In the genomic region with DNA sequence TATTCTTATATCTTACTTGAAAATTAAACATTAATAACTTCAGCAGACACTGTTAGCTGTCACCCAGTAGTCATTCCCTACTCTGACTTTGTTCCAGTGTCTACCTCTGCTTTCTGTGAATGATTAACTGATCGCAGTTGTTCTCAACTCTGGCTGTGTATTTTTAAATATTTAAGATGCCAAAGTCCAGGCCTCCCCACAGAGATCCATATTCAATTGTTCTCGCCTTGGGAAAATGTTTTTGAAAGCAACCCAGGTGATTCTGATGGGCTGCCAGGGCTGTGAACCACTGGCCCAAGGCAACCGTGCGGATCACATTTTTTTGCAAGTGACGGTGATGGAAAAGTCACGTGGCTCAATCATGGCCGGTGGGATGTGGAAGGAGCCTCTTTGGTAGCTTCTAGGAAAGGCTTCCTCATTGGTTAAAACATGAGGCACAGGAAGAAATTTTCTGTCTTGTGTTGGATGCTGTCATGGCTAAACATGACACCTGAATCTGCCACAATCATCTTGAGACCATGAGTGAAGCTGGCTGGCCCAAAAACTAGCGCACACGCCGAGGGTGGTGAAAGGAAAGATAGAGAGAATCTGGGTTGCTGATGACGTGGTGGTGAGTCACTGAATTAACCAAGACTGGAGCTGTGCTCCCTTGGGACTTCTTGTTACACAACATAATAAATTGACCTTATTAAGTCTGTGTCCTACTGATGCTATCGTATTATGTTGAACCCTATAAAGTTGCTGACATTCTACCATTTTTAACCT, we compare ENCODE assay signal across 1 cellular context.
TF ChIP-seq lines count a peak whose summit lies in the region.

No MANE protein-coding gene starts in this region.

TF ChIP-seq in HepG2, 621 proteins besides CTCF, POLR2A, EP300 and RAD21 (continued from another document and continues in another):
- TF ChIP-seq, protein P1, sequence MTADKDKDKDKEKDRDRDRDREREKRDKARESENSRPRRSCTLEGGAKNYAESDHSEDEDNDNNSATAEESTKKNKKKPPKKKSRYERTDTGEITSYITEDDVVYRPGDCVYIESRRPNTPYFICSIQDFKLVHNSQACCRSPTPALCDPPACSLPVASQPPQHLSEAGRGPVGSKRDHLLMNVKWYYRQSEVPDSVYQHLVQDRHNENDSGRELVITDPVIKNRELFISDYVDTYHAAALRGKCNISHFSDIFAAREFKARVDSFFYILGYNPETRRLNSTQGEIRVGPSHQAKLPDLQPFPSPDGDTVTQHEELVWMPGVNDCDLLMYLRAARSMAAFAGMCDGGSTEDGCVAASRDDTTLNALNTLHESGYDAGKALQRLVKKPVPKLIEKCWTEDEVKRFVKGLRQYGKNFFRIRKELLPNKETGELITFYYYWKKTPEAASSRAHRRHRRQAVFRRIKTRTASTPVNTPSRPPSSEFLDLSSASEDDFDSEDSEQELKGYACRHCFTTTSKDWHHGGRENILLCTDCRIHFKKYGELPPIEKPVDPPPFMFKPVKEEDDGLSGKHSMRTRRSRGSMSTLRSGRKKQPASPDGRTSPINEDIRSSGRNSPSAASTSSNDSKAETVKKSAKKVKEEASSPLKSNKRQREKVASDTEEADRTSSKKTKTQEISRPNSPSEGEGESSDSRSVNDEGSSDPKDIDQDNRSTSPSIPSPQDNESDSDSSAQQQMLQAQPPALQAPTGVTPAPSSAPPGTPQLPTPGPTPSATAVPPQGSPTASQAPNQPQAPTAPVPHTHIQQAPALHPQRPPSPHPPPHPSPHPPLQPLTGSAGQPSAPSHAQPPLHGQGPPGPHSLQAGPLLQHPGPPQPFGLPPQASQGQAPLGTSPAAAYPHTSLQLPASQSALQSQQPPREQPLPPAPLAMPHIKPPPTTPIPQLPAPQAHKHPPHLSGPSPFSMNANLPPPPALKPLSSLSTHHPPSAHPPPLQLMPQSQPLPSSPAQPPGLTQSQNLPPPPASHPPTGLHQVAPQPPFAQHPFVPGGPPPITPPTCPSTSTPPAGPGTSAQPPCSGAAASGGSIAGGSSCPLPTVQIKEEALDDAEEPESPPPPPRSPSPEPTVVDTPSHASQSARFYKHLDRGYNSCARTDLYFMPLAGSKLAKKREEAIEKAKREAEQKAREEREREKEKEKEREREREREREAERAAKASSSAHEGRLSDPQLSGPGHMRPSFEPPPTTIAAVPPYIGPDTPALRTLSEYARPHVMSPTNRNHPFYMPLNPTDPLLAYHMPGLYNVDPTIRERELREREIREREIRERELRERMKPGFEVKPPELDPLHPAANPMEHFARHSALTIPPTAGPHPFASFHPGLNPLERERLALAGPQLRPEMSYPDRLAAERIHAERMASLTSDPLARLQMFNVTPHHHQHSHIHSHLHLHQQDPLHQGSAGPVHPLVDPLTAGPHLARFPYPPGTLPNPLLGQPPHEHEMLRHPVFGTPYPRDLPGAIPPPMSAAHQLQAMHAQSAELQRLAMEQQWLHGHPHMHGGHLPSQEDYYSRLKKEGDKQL (CRISPR knock-in tag; IDR thresholded peaks at IDR 0.05; ENCODE audit: low read depth) = no peak
- TF ChIP-seq GFI1 (CRISPR knock-in tag; IDR thresholded peaks at IDR 0.05; ENCODE audit: borderline replicate concordance) = no peak
- TF ChIP-seq, protein P2, sequence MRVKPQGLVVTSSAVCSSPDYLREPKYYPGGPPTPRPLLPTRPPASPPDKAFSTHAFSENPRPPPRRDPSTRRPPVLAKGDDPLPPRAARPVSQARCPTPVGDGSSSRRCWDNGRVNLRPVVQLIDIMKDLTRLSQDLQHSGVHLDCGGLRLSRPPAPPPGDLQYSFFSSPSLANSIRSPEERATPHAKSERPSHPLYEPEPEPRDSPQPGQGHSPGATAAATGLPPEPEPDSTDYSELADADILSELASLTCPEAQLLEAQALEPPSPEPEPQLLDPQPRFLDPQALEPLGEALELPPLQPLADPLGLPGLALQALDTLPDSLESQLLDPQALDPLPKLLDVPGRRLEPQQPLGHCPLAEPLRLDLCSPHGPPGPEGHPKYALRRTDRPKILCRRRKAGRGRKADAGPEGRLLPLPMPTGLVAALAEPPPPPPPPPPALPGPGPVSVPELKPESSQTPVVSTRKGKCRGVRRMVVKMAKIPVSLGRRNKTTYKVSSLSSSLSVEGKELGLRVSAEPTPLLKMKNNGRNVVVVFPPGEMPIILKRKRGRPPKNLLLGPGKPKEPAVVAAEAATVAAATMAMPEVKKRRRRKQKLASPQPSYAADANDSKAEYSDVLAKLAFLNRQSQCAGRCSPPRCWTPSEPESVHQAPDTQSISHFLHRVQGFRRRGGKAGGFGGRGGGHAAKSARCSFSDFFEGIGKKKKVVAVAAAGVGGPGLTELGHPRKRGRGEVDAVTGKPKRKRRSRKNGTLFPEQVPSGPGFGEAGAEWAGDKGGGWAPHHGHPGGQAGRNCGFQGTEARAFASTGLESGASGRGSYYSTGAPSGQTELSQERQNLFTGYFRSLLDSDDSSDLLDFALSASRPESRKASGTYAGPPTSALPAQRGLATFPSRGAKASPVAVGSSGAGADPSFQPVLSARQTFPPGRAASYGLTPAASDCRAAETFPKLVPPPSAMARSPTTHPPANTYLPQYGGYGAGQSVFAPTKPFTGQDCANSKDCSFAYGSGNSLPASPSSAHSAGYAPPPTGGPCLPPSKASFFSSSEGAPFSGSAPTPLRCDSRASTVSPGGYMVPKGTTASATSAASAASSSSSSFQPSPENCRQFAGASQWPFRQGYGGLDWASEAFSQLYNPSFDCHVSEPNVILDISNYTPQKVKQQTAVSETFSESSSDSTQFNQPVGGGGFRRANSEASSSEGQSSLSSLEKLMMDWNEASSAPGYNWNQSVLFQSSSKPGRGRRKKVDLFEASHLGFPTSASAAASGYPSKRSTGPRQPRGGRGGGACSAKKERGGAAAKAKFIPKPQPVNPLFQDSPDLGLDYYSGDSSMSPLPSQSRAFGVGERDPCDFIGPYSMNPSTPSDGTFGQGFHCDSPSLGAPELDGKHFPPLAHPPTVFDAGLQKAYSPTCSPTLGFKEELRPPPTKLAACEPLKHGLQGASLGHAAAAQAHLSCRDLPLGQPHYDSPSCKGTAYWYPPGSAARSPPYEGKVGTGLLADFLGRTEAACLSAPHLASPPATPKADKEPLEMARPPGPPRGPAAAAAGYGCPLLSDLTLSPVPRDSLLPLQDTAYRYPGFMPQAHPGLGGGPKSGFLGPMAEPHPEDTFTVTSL (CRISPR knock-in tag; IDR thresholded peaks at IDR 0.05; ENCODE audit: borderline replicate concordance) = no peak; the same call in 1 of the 2 replicates
- TF ChIP-seq ARNT (IDR thresholded peaks at IDR 0.05) = no peak
- TF ChIP-seq PHF20 (CRISPR knock-in tag; IDR thresholded peaks at IDR 0.05) = no peak
- TF ChIP-seq KDM3A (CRISPR knock-in tag; IDR thresholded peaks at IDR 0.05; ENCODE audit: low read depth) = no peak
- 0 out of 2 replicates have a peak, but pooled peaks have one; percentile 55 for TF ChIP-seq TOPORS (CRISPR knock-in tag; IDR thresholded peaks at IDR 0.05)
- no peak for TF ChIP-seq TAF1 (CRISPR knock-in tag; IDR thresholded peaks at IDR 0.05)
- TF ChIP-seq ZNF616 (CRISPR knock-in tag; IDR thresholded peaks at IDR 0.05; ENCODE audit: low read depth) = no peak
- no peak for TF ChIP-seq SRSF4 (IDR thresholded peaks at IDR 0.05; ENCODE audit: low read depth, low read length, poor library complexity, severe bottlenecking)
- TF ChIP-seq, protein P3, sequence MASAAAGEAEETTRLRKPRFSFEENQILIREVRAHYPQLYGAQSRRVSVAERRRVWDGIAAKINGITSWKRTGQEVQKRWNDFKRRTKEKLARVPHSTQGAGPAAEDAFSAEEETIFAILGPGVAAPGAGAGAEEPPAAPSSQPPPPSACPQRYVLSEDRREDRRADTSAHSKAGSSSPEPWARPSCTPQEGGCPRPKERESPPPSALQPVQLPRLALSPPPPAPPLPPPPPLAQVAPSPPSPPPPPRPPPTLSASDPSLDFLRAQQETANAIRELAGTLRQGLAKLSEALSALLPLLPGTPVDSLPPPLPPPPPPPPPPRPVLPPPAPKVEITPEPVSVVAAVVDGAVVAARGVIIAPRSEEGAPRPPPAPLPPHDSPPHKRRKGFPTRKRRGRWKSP (CRISPR knock-in tag; IDR thresholded peaks at IDR 0.05) = no peak
- TF ChIP-seq, protein P4, sequence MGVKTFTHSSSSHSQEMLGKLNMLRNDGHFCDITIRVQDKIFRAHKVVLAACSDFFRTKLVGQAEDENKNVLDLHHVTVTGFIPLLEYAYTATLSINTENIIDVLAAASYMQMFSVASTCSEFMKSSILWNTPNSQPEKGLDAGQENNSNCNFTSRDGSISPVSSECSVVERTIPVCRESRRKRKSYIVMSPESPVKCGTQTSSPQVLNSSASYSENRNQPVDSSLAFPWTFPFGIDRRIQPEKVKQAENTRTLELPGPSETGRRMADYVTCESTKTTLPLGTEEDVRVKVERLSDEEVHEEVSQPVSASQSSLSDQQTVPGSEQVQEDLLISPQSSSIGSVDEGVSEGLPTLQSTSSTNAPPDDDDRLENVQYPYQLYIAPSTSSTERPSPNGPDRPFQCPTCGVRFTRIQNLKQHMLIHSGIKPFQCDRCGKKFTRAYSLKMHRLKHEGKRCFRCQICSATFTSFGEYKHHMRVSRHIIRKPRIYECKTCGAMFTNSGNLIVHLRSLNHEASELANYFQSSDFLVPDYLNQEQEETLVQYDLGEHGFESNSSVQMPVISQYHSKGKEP (CRISPR knock-in tag; IDR thresholded peaks at IDR 0.05) = no peak
- TF ChIP-seq, protein P5, sequence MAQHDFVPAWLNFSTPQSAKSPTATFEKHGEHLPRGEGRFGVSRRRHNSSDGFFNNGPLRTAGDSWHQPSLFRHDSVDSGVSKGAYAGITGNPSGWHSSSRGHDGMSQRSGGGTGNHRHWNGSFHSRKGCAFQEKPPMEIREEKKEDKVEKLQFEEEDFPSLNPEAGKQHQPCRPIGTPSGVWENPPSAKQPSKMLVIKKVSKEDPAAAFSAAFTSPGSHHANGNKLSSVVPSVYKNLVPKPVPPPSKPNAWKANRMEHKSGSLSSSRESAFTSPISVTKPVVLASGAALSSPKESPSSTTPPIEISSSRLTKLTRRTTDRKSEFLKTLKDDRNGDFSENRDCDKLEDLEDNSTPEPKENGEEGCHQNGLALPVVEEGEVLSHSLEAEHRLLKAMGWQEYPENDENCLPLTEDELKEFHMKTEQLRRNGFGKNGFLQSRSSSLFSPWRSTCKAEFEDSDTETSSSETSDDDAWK (CRISPR knock-in tag; IDR thresholded peaks at IDR 0.05) = no peak
- no peak for TF ChIP-seq HNRNPL (IDR thresholded peaks at IDR 0.05; ENCODE audit: low read depth, low read length)
- TF ChIP-seq, protein P6, sequence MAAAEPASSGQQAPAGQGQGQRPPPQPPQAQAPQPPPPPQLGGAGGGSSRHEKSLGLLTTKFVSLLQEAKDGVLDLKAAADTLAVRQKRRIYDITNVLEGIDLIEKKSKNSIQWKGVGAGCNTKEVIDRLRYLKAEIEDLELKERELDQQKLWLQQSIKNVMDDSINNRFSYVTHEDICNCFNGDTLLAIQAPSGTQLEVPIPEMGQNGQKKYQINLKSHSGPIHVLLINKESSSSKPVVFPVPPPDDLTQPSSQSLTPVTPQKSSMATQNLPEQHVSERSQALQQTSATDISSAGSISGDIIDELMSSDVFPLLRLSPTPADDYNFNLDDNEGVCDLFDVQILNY (CRISPR knock-in tag; conservative IDR thresholded peaks at IDR 0.05) = no peak
- no peak for TF ChIP-seq ZNF12 (CRISPR knock-in tag; IDR thresholded peaks at IDR 0.05)
- no peak for TF ChIP-seq CBX1 (IDR thresholded peaks at IDR 0.05; ENCODE audit: low read depth)
- no peak for TF ChIP-seq ZNF577 (CRISPR knock-in tag; IDR thresholded peaks at IDR 0.05; ENCODE audit: borderline replicate concordance, low read depth)
- TF ChIP-seq RARA (CRISPR knock-in tag; IDR thresholded peaks at IDR 0.05) = 0 out of 2 replicates have a peak, but pooled peaks have one; percentile 5
- TF ChIP-seq NFRKB (IDR thresholded peaks at IDR 0.05) = no peak
- TF ChIP-seq EHMT2 (IDR thresholded peaks at IDR 0.05; ENCODE audit: borderline replicate concordance, low read depth, low read length) = peak; percentile 97
- no peak for TF ChIP-seq ZSCAN31 (CRISPR knock-in tag; IDR thresholded peaks at IDR 0.05; ENCODE audit: low read depth)
- no peak for TF ChIP-seq ZNF224 (CRISPR knock-in tag; IDR thresholded peaks at IDR 0.05)
- TF ChIP-seq SMC3 (IDR thresholded peaks at IDR 0.05; ENCODE audit: low read length) = no peak
- TF ChIP-seq JDP2 (CRISPR knock-in tag; IDR thresholded peaks at IDR 0.05; ENCODE audit: borderline replicate concordance) = no peak
- TF ChIP-seq NAIF1 (CRISPR knock-in tag; IDR thresholded peaks at IDR 0.05; ENCODE audit: borderline replicate concordance) = no peak
- no peak for TF ChIP-seq MAFG (CRISPR knock-in tag; IDR thresholded peaks at IDR 0.05)
- TF ChIP-seq ZNF713 (CRISPR knock-in tag; IDR thresholded peaks at IDR 0.05) = no peak
- TF ChIP-seq, protein P7, sequence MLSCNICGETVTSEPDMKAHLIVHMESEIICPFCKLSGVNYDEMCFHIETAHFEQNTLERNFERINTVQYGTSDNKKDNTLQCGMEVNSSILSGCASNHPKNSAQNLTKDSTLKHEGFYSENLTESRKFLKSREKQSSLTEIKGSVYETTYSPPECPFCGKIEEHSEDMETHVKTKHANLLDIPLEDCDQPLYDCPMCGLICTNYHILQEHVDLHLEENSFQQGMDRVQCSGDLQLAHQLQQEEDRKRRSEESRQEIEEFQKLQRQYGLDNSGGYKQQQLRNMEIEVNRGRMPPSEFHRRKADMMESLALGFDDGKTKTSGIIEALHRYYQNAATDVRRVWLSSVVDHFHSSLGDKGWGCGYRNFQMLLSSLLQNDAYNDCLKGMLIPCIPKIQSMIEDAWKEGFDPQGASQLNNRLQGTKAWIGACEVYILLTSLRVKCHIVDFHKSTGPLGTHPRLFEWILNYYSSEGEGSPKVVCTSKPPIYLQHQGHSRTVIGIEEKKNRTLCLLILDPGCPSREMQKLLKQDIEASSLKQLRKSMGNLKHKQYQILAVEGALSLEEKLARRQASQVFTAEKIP (CRISPR knock-in tag; IDR thresholded peaks at IDR 0.05; ENCODE audit: borderline replicate concordance) = no peak
- TF ChIP-seq SMYD3 (CRISPR knock-in tag; IDR thresholded peaks at IDR 0.05) = no peak
- peak; percentile 61; the same call in 1 of the 2 replicates for TF ChIP-seq RCOR2 (CRISPR knock-in tag; IDR thresholded peaks at IDR 0.05)
- peak; percentile 28; the same call in 1 of the 2 replicates for TF ChIP-seq HMG20A (CRISPR knock-in tag; IDR thresholded peaks at IDR 0.05; ENCODE audit: borderline replicate concordance)
- TF ChIP-seq ZNF792 (CRISPR knock-in tag; IDR thresholded peaks at IDR 0.05) = 0 out of 2 replicates have a peak, but pooled peaks have one; percentile 13
- TF ChIP-seq ZNF326 (CRISPR knock-in tag; IDR thresholded peaks at IDR 0.05; ENCODE audit: borderline replicate concordance) = no peak
- no peak for TF ChIP-seq SIX1 (CRISPR knock-in tag; IDR thresholded peaks at IDR 0.05; ENCODE audit: borderline replicate concordance)
- no peak for TF ChIP-seq ZNF225 (CRISPR knock-in tag; IDR thresholded peaks at IDR 0.05)
- TF ChIP-seq KDM1A (CRISPR knock-in tag; IDR thresholded peaks at IDR 0.05) = no peak
- peak; percentile 97 for TF ChIP-seq HNRNPUL1 (IDR thresholded peaks at IDR 0.05; ENCODE audit: low read depth, low read length)
- no peak for TF ChIP-seq GTF3A (CRISPR knock-in tag; conservative IDR thresholded peaks at IDR 0.05)
- TF ChIP-seq ZNF7 (CRISPR knock-in tag; IDR thresholded peaks at IDR 0.05) = no peak
